ENCODE assay signal across 1 cellular context in the genomic region with DNA sequence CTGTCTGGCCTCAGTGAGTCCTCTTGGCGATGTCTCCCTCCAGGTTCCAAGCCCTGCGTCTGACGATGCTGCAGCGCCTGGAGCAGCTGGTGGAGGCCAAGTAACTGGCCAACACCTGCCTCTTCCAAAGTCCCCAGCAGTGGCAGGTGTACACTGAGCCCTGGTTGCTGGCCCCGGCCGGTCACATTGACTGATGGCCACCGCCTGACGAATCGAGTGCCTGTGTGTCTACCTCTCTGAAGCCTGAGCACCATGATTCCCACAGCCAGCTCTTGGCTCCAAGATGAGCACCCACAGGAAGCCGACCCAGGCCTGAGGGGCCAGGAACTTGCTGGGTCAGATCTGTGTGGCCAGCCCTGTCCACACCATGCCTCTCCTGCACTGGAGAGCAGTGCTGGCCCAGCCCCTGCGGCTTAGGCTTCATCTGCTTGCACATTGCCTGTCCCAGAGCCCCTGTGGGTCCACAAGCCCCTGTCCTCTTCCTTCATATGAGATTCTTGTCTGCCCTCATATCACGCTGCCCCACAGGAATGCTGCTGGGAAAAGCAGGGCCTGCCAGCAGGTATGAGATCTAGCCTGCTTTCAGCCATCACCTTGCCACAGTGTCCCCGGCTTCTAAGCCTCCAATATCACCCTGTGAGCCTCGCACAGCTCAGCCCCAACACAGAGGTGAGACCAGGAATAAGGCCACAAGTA.
TF ChIP-seq lines count a peak whose summit lies in the region.

No MANE protein-coding gene starts in this region.

TF ChIP-seq in SK-N-SH treated with all-trans-retinoic acid at 6 μM for 48 hours, 23 proteins besides CTCF, POLR2A, EP300 and RAD21 (continued from another document):
- TF ChIP-seq RARB (CRISPR knock-in tag; IDR thresholded peaks at IDR 0.05), result no peak
- TF ChIP-seq GLIS3 (CRISPR knock-in tag; IDR thresholded peaks at IDR 0.05), result no peak
- no peak for TF ChIP-seq ISL1 (CRISPR knock-in tag; IDR thresholded peaks at IDR 0.05)
- no peak for TF ChIP-seq ZC3H10 (CRISPR knock-in tag; IDR thresholded peaks at IDR 0.05)
- TF ChIP-seq TCF4 (CRISPR knock-in tag; IDR thresholded peaks at IDR 0.05; ENCODE audit: borderline replicate concordance), result no peak
- TF ChIP-seq, protein P1, sequence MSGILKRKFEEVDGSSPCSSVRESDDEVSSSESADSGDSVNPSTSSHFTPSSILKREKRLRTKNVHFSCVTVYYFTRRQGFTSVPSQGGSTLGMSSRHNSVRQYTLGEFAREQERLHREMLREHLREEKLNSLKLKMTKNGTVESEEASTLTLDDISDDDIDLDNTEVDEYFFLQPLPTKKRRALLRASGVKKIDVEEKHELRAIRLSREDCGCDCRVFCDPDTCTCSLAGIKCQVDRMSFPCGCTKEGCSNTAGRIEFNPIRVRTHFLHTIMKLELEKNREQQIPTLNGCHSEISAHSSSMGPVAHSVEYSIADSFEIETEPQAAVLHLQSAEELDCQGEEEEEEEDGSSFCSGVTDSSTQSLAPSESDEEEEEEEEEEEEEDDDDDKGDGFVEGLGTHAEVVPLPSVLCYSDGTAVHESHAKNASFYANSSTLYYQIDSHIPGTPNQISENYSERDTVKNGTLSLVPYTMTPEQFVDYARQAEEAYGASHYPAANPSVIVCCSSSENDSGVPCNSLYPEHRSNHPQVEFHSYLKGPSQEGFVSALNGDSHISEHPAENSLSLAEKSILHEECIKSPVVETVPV (CRISPR knock-in tag; IDR thresholded peaks at IDR 0.05), result no peak
- no peak for TF ChIP-seq ZNF565 (CRISPR knock-in tag; conservative IDR thresholded peaks at IDR 0.05; ENCODE audit: low read depth)
- no peak for TF ChIP-seq ESRRG (CRISPR knock-in tag; IDR thresholded peaks at IDR 0.05)
- no peak for TF ChIP-seq BACH2 (CRISPR knock-in tag; IDR thresholded peaks at IDR 0.05; ENCODE audit: borderline replicate concordance)
- no peak for TF ChIP-seq TOX (CRISPR knock-in tag; IDR thresholded peaks at IDR 0.05; ENCODE audit: borderline replicate concordance)
- TF ChIP-seq ZFP3 (CRISPR knock-in tag; IDR thresholded peaks at IDR 0.05), result no peak
- no peak for TF ChIP-seq ZFP30 (CRISPR knock-in tag; IDR thresholded peaks at IDR 0.05)
